In genomic region chr12:110058875-110059615, GRCh38 we compare ENCODE assay signal across 17 cellular contexts. TPM values are rescaled to one million over a fixed set of nuclear protein-coding genes. Genes with fewer than 3 reads are reported as not detected.
DNase-seq lines count a peak whose midpoint lies in the region; ATAC-seq, FAIRE-seq and TF ChIP-seq lines count a peak whose summit lies in the region.
"Had no signal": no experiment of that assay in that cellular context is flagged by ENCODE, and none has a peak within 500 bp of the region (broad histone marks: within the 10 kb centered on the region; RNA-seq: fewer than 3 reads in every experiment).

No MANE protein-coding gene starts in this region.

- peaks cover 38% of the 10 kb centered on the region for H3K4me1 ChIP-seq in A549
- H3K4me1 ChIP-seq in vagina: no peaks in the 10 kb centered on the region

- no peak for FAIRE-seq in A549 (lab: Jason Lieb, UNC)
- FAIRE-seq in RCC 7860 (lab: Jason Lieb, UNC): no peak

- intact Hi-C loops in dorsolateral prefrontal cortex (cut with DNase I) (loop anchor here in 1 of 2 donors (2.0 kb wide), 1 partner anchor 14 kb away; no protein-coding TSS in a partner anchor), vagina (cut with DNase I) (no loop called here)

- H3K36me3 ChIP-seq in vagina: no peaks in the 10 kb centered on the region

- no peaks in the 10 kb centered on the region for H3K27me3 ChIP-seq in dorsolateral prefrontal cortex
- no peaks in the 10 kb centered on the region for H3K27me3 ChIP-seq in vagina

- H3K4me3 ChIP-seq in A549 (no peak overlapping the region), dorsolateral prefrontal cortex (peak overlapping the region in 1 of 59 donors; percentile 4), vagina (no peak overlapping the region)

- DNase-seq in A549 (ENCODE audit: low read depth in 1 of 2, low spot score in 1 of 2) (no peak), G401 (ENCODE audit: low spot score) (peak; percentile 25), NCI-H82 treated with DMSO at 0.1 percent for 48 hours (lab: John Stamatoyannopoulos, UW; ENCODE audit: unreplicated experiment) (peak; percentile 15), dorsolateral prefrontal cortex (peak in 3 of 10 donors; percentile 20 to 54 (median 37)), RCC 7860 (ENCODE audit: low spot score) (no peak), vagina (ENCODE audit: extremely low spot score in 2 of 2) (no peak)
- DNase-seq: AML-193; CD4-positive, alpha-beta T cell; H9; Kasumi-1; NCI-H1105 treated with DMSO at 0.1 percent for 48 hours; NCI-H2029; NCI-H69; Right ventricle myocardium superior; SK-N-SH had no signal

- no peak for TF ChIP-seq EP300 in A549 (IDR thresholded peaks at IDR 0.05)

- no peak for TF ChIP-seq RAD21 in A549 (conservative IDR thresholded peaks at IDR 0.05 in 1 of 2, IDR thresholded peaks at IDR 0.05 in 1 of 2)

- H3K4me2 ChIP-seq in A549: no peak overlapping the region

- ATAC-seq in A549: no peak
- no peak for ATAC-seq in GM18517 (IDR thresholded peaks at IDR 0.05; ENCODE audit: unreplicated experiment)
- ATAC-seq: Panc1 had no signal

- POLR2A ChIA-PET in A549 (lab: Yijun Ruan, JAX): interaction anchor here (0.5 kb wide), 1 partner anchor 372 kb away, joined by 5 read pairs; no protein-coding TSS in a partner anchor

- TF ChIP-seq POLR2A in A549 (IDR thresholded peaks at IDR 0.05; ENCODE audit: low read length) (no peak), vagina (IDR thresholded peaks at IDR 0.05) (no peak)

- CTCF ChIA-PET in A549 (lab: Yijun Ruan, JAX): interaction anchor here (0.5 to 2.6 kb wide), 4 partner anchors 8 to 70 kb away, joined by 3 to 8 read pairs (median 4); no protein-coding TSS in a partner anchor

- WGBS in A549 (ENCODE audit: missing lambda C conversion rate): 90% methylated on average over 9 of the region's 9 CpGs

- H3K9me3 ChIP-seq in A549 (no peaks in the 10 kb centered on the region), vagina (no peaks in the 10 kb centered on the region)
- H3K9me3 ChIP-seq: SK-N-SH had no signal

- H3K27ac ChIP-seq in A549 (peak overlapping the region; percentile 53 to 73; a peak in 4 of 6 replicates), dorsolateral prefrontal cortex (peak overlapping the region; percentile 49 to 99 (median 95)), vagina (no peak overlapping the region)

- in situ Hi-C loops in G401 (cut with HindIII; ENCODE audit: low sequenced_read_pairs): loop anchor here (5.0 kb wide), 1 partner anchor 97 kb away; no protein-coding TSS in a partner anchor

- TF ChIP-seq CTCF in A549 (IDR thresholded peaks at IDR 0.05): no peak
- TF ChIP-seq CTCF in dorsolateral prefrontal cortex (IDR thresholded peaks at IDR 0.05 in 54 of 56, conservative IDR thresholded peaks at IDR 0.05 in 2 of 56; ENCODE audit: low read depth in 1 of 56, partially characterized antibody in 56 of 56): no peak
- no peak for TF ChIP-seq CTCF in vagina (IDR thresholded peaks at IDR 0.05)

TF ChIP-seq in A549, 52 proteins besides CTCF, POLR2A, EP300 and RAD21:
- TF ChIP-seq NFE2L2 (conservative IDR thresholded peaks at IDR 0.05; ENCODE audit: low read length) (no peak), CBX8 (IDR thresholded peaks at IDR 0.05) (no peak), FOSL2 (IDR thresholded peaks at IDR 0.05) (no peak), FOSL2 (CRISPR knock-in tag; IDR thresholded peaks at IDR 0.05) (no peak), ESRRA (IDR thresholded peaks at IDR 0.05; ENCODE audit: borderline replicate concordance, low read length) (no peak), RCOR1 (IDR thresholded peaks at IDR 0.05; ENCODE audit: low read depth, low read length) (no peak), FOSB (CRISPR knock-in tag; IDR thresholded peaks at IDR 0.05) (no peak), EHMT2 (IDR thresholded peaks at IDR 0.05; ENCODE audit: low read depth) (no peak), GATA3 (IDR thresholded peaks at IDR 0.05; ENCODE audit: borderline replicate concordance) (no peak), MAZ (IDR thresholded peaks at IDR 0.05; ENCODE audit: borderline replicate concordance, low read depth, low read length) (no peak), RFX5 (IDR thresholded peaks at IDR 0.05) (no peak), MYC (IDR thresholded peaks at IDR 0.05; ENCODE audit: borderline replicate concordance, low read length) (no peak), JUNB (IDR thresholded peaks at IDR 0.05) (no peak), KDM1A (IDR thresholded peaks at IDR 0.05; ENCODE audit: low read depth) (no peak)
- TF ChIP-seq, protein P1, sequence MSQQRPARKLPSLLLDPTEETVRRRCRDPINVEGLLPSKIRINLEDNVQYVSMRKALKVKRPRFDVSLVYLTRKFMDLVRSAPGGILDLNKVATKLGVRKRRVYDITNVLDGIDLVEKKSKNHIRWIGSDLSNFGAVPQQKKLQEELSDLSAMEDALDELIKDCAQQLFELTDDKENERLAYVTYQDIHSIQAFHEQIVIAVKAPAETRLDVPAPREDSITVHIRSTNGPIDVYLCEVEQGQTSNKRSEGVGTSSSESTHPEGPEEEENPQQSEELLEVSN (IDR thresholded peaks at IDR 0.05; ENCODE audit: borderline replicate concordance, low read depth): no peak

RNA-seq across cellular contexts. Expression of gene C12orf76, which starts 10.7 kb away (rescaled TPM):
- polyA plus RNA-seq in A549 (2011; rRNA removed) (22.6 and 23.1 TPM in 2 replicates), A549 (2017; fragmentation: RNase III; extraction: RNeasy Plus Mini Kit Qiagen cat#74134 plus additional on column Dnase treatment) (12.4 to 14.5 TPM (median 13.3 TPM) in 3 replicates)
- 13.4 and 16.2 TPM in 2 replicates for polyA plus RNA-seq in A549 (2012; cell fraction: cytosol; rRNA removed)
- polyA plus RNA-seq in A549 (2012; cell fraction: nucleus; rRNA removed): 9.8 and 19.3 TPM in 2 replicates
- polyA minus RNA-seq in A549 (2011; rRNA and poly(A)+ RNA removed): 8.3 and 10.7 TPM in 2 replicates
- total RNA-seq in G401 (2014; rRNA removed; shearing (Covaris generic)): 17.3 and 20.5 TPM in 2 replicates
- total RNA-seq in dorsolateral prefrontal cortex (100 to 1,000 TPM in 71 of 120 experiments, 10 to 100 TPM in 49; 66.2 to 164 (median 106) TPM), vagina (7.6 TPM)

RNA-seq across cellular contexts. Expression of gene ANKRD13A, which starts 59.8 kb away (rescaled TPM):
- polyA plus RNA-seq in A549 (2011; rRNA removed) (19.8 and 23.8 TPM in 2 replicates), A549 (2017; fragmentation: RNase III; extraction: RNeasy Plus Mini Kit Qiagen cat#74134 plus additional on column Dnase treatment) (11.5 to 13.0 TPM (median 12.1 TPM) in 3 replicates)
- 12.6 and 20.6 TPM in 2 replicates for polyA plus RNA-seq in A549 (2012; cell fraction: cytosol; rRNA removed)
- polyA plus RNA-seq in A549 (2012; cell fraction: nucleus; rRNA removed): 27.1 and 34.3 TPM in 2 replicates
- polyA minus RNA-seq in A549 (2011; rRNA and poly(A)+ RNA removed): 21.4 and 28.1 TPM in 2 replicates
- total RNA-seq in G401 (2014; rRNA removed; shearing (Covaris generic)): 17.1 and 38.2 TPM in 2 replicates
- total RNA-seq in dorsolateral prefrontal cortex (10 to 100 TPM; 21.4 to 70.9 (median 41.3) TPM), vagina (108 TPM)

Comparison
In these comparisons a context has a peak if more than half of its experiments do, and no peak if none do; other contexts are left out.
1. DNase-seq: peak in G401 (single experiment) and NCI-H82 treated with DMSO at 0.1 percent for 48 hours (single experiment); none in A549 (0 of 2), RCC 7860 (single experiment) and vagina (0 of 2).